In the genomic region with DNA sequence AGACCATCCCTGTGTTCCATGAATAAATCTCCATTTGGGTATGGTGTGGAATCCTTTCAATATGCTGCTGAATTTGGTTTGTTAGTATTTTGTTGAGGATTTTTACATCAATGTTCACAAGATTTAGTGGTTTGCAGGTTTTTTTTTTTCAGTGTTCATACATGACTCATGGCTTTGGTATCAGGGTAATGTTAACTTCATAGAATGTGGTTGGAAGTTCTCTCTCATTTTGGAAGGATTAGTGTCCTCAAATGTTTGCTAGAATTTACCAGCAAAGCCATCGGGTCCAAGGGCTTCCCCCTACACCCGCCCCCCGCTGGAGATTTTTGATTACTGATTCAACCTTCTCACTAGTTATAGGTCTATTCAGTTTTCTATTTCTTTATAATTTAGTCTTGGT, we compare ENCODE assay signal across 1 cellular context.
TF ChIP-seq lines count a peak whose summit lies in the region.

No MANE protein-coding gene starts in this region.

TF ChIP-seq in GM23338, 12 proteins besides CTCF, POLR2A, EP300 and RAD21:
- TF ChIP-seq EZH2phosphoT487 (IDR thresholded peaks at IDR 0.05; ENCODE audit: unreplicated experiment) (no peak), POLR2AphosphoS5 (IDR thresholded peaks at IDR 0.05; ENCODE audit: low read depth) (no peak), ZNF114 (CRISPR knock-in tag; IDR thresholded peaks at IDR 0.05) (no peak)
- TF ChIP-seq, protein P1, sequence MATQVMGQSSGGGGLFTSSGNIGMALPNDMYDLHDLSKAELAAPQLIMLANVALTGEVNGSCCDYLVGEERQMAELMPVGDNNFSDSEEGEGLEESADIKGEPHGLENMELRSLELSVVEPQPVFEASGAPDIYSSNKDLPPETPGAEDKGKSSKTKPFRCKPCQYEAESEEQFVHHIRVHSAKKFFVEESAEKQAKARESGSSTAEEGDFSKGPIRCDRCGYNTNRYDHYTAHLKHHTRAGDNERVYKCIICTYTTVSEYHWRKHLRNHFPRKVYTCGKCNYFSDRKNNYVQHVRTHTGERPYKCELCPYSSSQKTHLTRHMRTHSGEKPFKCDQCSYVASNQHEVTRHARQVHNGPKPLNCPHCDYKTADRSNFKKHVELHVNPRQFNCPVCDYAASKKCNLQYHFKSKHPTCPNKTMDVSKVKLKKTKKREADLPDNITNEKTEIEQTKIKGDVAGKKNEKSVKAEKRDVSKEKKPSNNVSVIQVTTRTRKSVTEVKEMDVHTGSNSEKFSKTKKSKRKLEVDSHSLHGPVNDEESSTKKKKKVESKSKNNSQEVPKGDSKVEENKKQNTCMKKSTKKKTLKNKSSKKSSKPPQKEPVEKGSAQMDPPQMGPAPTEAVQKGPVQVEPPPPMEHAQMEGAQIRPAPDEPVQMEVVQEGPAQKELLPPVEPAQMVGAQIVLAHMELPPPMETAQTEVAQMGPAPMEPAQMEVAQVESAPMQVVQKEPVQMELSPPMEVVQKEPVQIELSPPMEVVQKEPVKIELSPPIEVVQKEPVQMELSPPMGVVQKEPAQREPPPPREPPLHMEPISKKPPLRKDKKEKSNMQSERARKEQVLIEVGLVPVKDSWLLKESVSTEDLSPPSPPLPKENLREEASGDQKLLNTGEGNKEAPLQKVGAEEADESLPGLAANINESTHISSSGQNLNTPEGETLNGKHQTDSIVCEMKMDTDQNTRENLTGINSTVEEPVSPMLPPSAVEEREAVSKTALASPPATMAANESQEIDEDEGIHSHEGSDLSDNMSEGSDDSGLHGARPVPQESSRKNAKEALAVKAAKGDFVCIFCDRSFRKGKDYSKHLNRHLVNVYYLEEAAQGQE (IDR thresholded peaks at IDR 0.05; ENCODE audit: unreplicated experiment), result no peak
